Comparison of ENCODE assay signal across 24 cellular contexts in the genomic region with DNA sequence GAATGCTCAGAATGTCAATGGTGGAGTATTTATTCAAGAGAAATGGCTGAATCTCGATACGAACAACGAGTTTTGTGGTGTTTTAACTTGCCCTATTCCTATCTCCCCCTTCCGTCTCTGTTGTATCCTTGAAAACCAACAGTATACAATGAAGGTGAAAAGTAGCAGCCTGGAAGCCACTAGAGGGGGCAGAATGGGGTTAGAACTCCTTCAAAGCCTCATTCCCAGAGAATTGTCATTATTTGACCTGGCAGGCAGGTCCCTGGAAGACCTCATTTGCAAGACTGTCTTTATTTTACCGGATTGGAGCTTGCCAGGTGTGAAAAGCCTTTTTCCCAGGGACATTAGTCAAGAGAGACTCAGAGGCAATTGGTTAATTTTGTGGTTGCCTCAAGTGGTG.
DNase-seq lines count a peak whose midpoint lies in the region; ATAC-seq and TF ChIP-seq lines count a peak whose summit lies in the region.
"Had no signal": no experiment of that assay in that cellular context is flagged by ENCODE, and none has a peak within 500 bp of the region (broad histone marks: within the 10 kb centered on the region; RNA-seq: fewer than 3 reads in every experiment).

No MANE protein-coding gene starts in this region.

- H3K4me1 Mint-ChIP-seq in HFFc6 (ENCODE audit: low read depth) = peaks cover 6% of the 10 kb centered on the region; the same call in 1 of the 2 replicates
- H3K4me1 Mint-ChIP-seq: stimulated activated effector memory CD8-positive, alpha-beta T cell treated with anti-CD3 and anti-CD28 coated beads, Interleukin-12 subunit alpha, Interleukin-12 subunit beta, amount 100 ng/mL, for 72 hours had no signal

- WGBS in SK-N-SH (ENCODE audit: low lambda C conversion rate) = 78% methylated on average over 5 of the region's 5 CpGs
- WGBS in mesendoderm (ENCODE audit: extremely low coverage, insufficient coverage, low lambda C conversion rate) = no CpG with 5 or more reads among the region's 5 CpGs
- 63 to 73% methylated on average over 5 of the region's 5 CpGs for WGBS in testis, 2 donors

- no peak overlapping the region for H3K56ac ChIP-seq in mesendoderm (ENCODE audit: low read length)

- TF ChIP-seq POLR2A in Peyer's patch (IDR thresholded peaks at IDR 0.05) = no peak
- no peak for TF ChIP-seq POLR2A in testis (IDR thresholded peaks at IDR 0.05)

- H2BK5ac ChIP-seq in mesendoderm (ENCODE audit: low read length) = no peak overlapping the region

- H2AK5ac ChIP-seq in mesendoderm (ENCODE audit: low read length) = no peak overlapping the region

- TF ChIP-seq RAD21 in SK-N-SH (IDR thresholded peaks at IDR 0.05; ENCODE audit: low read length) = no peak

- H3K9me2 ChIP-seq in SK-N-SH = no peaks in the 10 kb centered on the region

- H3K4me3 ChIP-seq in SK-N-SH (ENCODE audit: low read depth in 2 of 2, low read length in 1 of 2) (no peak overlapping the region), choroid plexus epithelial cell (ENCODE audit: low read depth, low read length) (no peak overlapping the region), mesendoderm (ENCODE audit: low read length) (no peak overlapping the region), Peyer's patch (no peak overlapping the region), testis (no peak overlapping the region)
- H3K4me3 ChIP-seq: upper lobe of right lung had no signal

- TF ChIP-seq EP300 in SK-N-SH (IDR thresholded peaks at IDR 0.05; ENCODE audit: borderline replicate concordance in 1 of 2, low read depth in 1 of 2, low read length in 1 of 2) = no peak

- TF ChIP-seq CTCF in SK-N-SH (IDR thresholded peaks at IDR 0.05) = 0 out of 2 replicates have a peak, but pooled peaks have one; percentile 11
- peak; percentile 25; the same call in 1 of the 2 replicates for TF ChIP-seq CTCF in HFFc6 (IDR thresholded peaks at IDR 0.05)
- peak; percentile 31 for TF ChIP-seq CTCF in choroid plexus epithelial cell (conservative IDR thresholded peaks at IDR 0.05; ENCODE audit: low read depth, low read length)
- TF ChIP-seq CTCF in Peyer's patch (IDR thresholded peaks at IDR 0.05) = no peak
- no peak for TF ChIP-seq CTCF in testis (IDR thresholded peaks at IDR 0.05)

- POLR2A ChIA-PET in SK-N-SH (lab: Yijun Ruan, JAX) = no interaction called here

- H3K79me1 ChIP-seq in mesendoderm (ENCODE audit: low read length) = no peaks in the 10 kb centered on the region

- H3K9me3 ChIP-seq in SK-N-SH (no peaks in the 10 kb centered on the region), Peyer's patch (peaks cover 0 to 4% (median 0%) of the 10 kb centered on the region in 4 donors), testis (no peaks in the 10 kb centered on the region)

- no peaks in the 10 kb centered on the region for H4K20me1 ChIP-seq in SK-N-SH (ENCODE audit: insufficient read depth)

- no peak overlapping the region for H2AFZ ChIP-seq in SK-N-SH (ENCODE audit: low read depth)

- H3K4me2 ChIP-seq in SK-N-SH (no peak overlapping the region), mesendoderm (ENCODE audit: low read length) (no peak overlapping the region)

- ATAC-seq in SK-N-SH treated with all-trans-retinoic acid at 6 μM for 48 hours = no peak
- ATAC-seq: stimulated activated effector memory CD8-positive, alpha-beta T cell treated with anti-CD3 and anti-CD28 coated beads, Interleukin-12 subunit alpha, Interleukin-12 subunit beta, amount 100 ng/mL, for 72 hours; upper lobe of right lung had no signal

- no peak overlapping the region for H3K27ac Mint-ChIP-seq in HFFc6
- H3K27ac Mint-ChIP-seq: activated CD4-positive, alpha-beta T cell treated with anti-CD3 and anti-CD28 coated beads, Interleukin-2, amount 10 ng/mL, durations not matched to agents 7 days and 5 days; activated naive CD4-positive, alpha-beta T cell treated with anti-CD3 and anti-CD28 coated beads, Interleukin-2, amount 10 ng/mL, durations not matched to agents 7 days and 5 days; B cell; stimulated activated effector memory CD8-positive, alpha-beta T cell treated with anti-CD3 and anti-CD28 coated beads, Interleukin-12 subunit alpha, Interleukin-12 subunit beta, amount 100 ng/mL, for 72 hours had no signal

- H3K18ac ChIP-seq in mesendoderm (ENCODE audit: low read length) = no peak overlapping the region

- intact Hi-C loops in testis (cut with DNase I; ENCODE audit: low total_unique reads) = no loop called here

- no peak overlapping the region for H3K23ac ChIP-seq in mesendoderm (ENCODE audit: low read length)

- H3K36me3 Mint-ChIP-seq in HFFc6 (ENCODE audit: low read depth) = peaks cover 5% of the 10 kb centered on the region

- no peak overlapping the region for H3K4ac ChIP-seq in mesendoderm (ENCODE audit: low read depth, low read length)

- H3K27me3 Mint-ChIP-seq in HFFc6 (ENCODE audit: insufficient read depth) = no peaks in the 10 kb centered on the region
- H3K27me3 Mint-ChIP-seq: B cell had no signal

- no peak overlapping the region for H4K5ac ChIP-seq in mesendoderm (ENCODE audit: low read length)

- no peaks in the 10 kb centered on the region; the same call in 1 of the 2 replicates for H3K9me3 Mint-ChIP-seq in HFFc6

- H3K9ac ChIP-seq in SK-N-SH (no peak overlapping the region), mesendoderm (ENCODE audit: low read length) (no peak overlapping the region)

- H3K27me3 ChIP-seq in SK-N-SH (ENCODE audit: insufficient read depth) (no peaks in the 10 kb centered on the region), mesendoderm (ENCODE audit: insufficient read depth, low read length, poor library complexity) (no peaks in the 10 kb centered on the region), Peyer's patch (no peaks in the 10 kb centered on the region), testis (no peaks in the 10 kb centered on the region)
- H3K27me3 ChIP-seq: upper lobe of right lung had no signal

- H4K8ac ChIP-seq in mesendoderm (ENCODE audit: low read depth, low read length) = no peak overlapping the region

- H3F3A ChIP-seq in SK-N-SH (replicated peaks; ENCODE audit: insufficient read depth) = no peaks in the 10 kb centered on the region

- no peak overlapping the region for H3K27ac ChIP-seq in SK-N-SH (ENCODE audit: low read depth in 2 of 2, low read length in 1 of 2)
- no peak overlapping the region for H3K27ac ChIP-seq in mesendoderm (ENCODE audit: low read depth, low read length)
- no peak overlapping the region for H3K27ac ChIP-seq in Peyer's patch
- H3K27ac ChIP-seq in testis = no peak overlapping the region
- H3K27ac ChIP-seq: RWPE1, upper lobe of right lung had no signal

- H3K4me3 Mint-ChIP-seq in HFFc6 = no peak overlapping the region
- H3K4me3 Mint-ChIP-seq: activated CD4-positive, alpha-beta T cell treated with anti-CD3 and anti-CD28 coated beads, Interleukin-2, amount 10 ng/mL, durations not matched to agents 7 days and 5 days; activated naive CD4-positive, alpha-beta T cell treated with anti-CD3 and anti-CD28 coated beads, Interleukin-2, amount 10 ng/mL, durations not matched to agents 7 days and 5 days; B cell; stimulated activated effector memory CD8-positive, alpha-beta T cell treated with anti-CD3 and anti-CD28 coated beads, Interleukin-12 subunit alpha, Interleukin-12 subunit beta, amount 100 ng/mL, for 72 hours had no signal

- H3K79me2 ChIP-seq in SK-N-SH (ENCODE audit: insufficient read depth) (no peaks in the 10 kb centered on the region), mesendoderm (ENCODE audit: control insufficient read depth, insufficient read depth, low read length) (no peaks in the 10 kb centered on the region)

- H3K4me1 ChIP-seq in SK-N-SH (ENCODE audit: control insufficient read depth in 1 of 2, insufficient read depth in 2 of 2, low read depth in 1 of 2, low read length in 1 of 2) = no peaks in the 10 kb centered on the region
- H3K4me1 ChIP-seq in mesendoderm (ENCODE audit: control insufficient read depth, low read depth, low read length) = no peaks in the 10 kb centered on the region
- peaks cover 0 to 10% (median 0%) of the 10 kb centered on the region in 4 donors for H3K4me1 ChIP-seq in Peyer's patch
- H3K4me1 ChIP-seq in testis = no peaks in the 10 kb centered on the region

- no peaks in the 10 kb centered on the region for H3K36me3 ChIP-seq in SK-N-SH (replicated peaks in 1 of 2; ENCODE audit: control insufficient read depth in 1 of 2, insufficient read depth in 2 of 2, low read length in 1 of 2)
- H3K36me3 ChIP-seq in mesendoderm (ENCODE audit: control insufficient read depth, insufficient read depth, low read length) = no peaks in the 10 kb centered on the region
- H3K36me3 ChIP-seq in Peyer's patch = no peaks in the 10 kb centered on the region
- no peaks in the 10 kb centered on the region for H3K36me3 ChIP-seq in testis (ENCODE audit: low read depth, missing control alignments)
- H3K36me3 ChIP-seq: upper lobe of right lung had no signal

- no peak overlapping the region for H2BK15ac ChIP-seq in mesendoderm (replicated peaks; ENCODE audit: low read depth)

- H2BK120ac ChIP-seq in mesendoderm (ENCODE audit: low read depth, low read length) = no peak overlapping the region

- DNase-seq in SK-N-SH (no peak), HFFc6 (no peak), choroid plexus epithelial cell (ENCODE audit: low read depth) (no peak), mesendoderm (peak; percentile 73), Peyer's patch (no peak), testis (no peak)
- no peak for DNase-seq in stimulated activated CD4-positive, alpha-beta T cell treated with anti-CD3 and anti-CD28 coated beads, Interleukin-4, amount 100 ng/mL, for 24 hours
- DNase-seq: activated CD4-positive, alpha-beta T cell treated with anti-CD3 and anti-CD28 coated beads, Interleukin-2, amount 10 ng/mL, durations not matched to agents 7 days and 5 days; activated naive CD4-positive, alpha-beta T cell treated with anti-CD3 and anti-CD28 coated beads, Interleukin-2, amount 10 ng/mL, durations not matched to agents 7 days and 5 days; amniotic stem cell; cortex of kidney; DMS79; glutamatergic neuron; mammary epithelial cell; NCI-H1092; NCI-H2029 treated with DMSO at 0.1 percent for 48 hours; NCI-H446 treated with DMSO at 0.1 percent for 48 hours; NK-92 treated with Interleukin-12 subunit alpha and Interleukin-12 subunit beta, amount 100 ng/mL, for 24 hours; substantia nigra; upper lobe of right lung had no signal

- CTCF ChIA-PET in SK-N-SH (lab: Yijun Ruan, JAX) = interaction anchor here (1.3 kb wide), 1 partner anchor 10 kb away, joined by 3 read pairs; no protein-coding TSS in a partner anchor

TF ChIP-seq in SK-N-SH, 30 proteins besides CTCF, POLR2A, EP300 and RAD21 (continues in another document):
- TF ChIP-seq FOXM1 (IDR thresholded peaks at IDR 0.05; ENCODE audit: low read depth) = no peak
- TF ChIP-seq TAF1 (IDR thresholded peaks at IDR 0.05; ENCODE audit: borderline replicate concordance, low read depth, low read length) = no peak
- no peak for TF ChIP-seq GABPA (IDR thresholded peaks at IDR 0.05; ENCODE audit: low read depth)
- no peak for TF ChIP-seq SIN3A (IDR thresholded peaks at IDR 0.05; ENCODE audit: borderline replicate concordance, low read depth, low read length)

TF ChIP-seq in SK-N-SH treated with all-trans-retinoic acid at 6 μM for 48 hours, 23 proteins besides CTCF, POLR2A, EP300 and RAD21 (continues in another document):
- no peak for TF ChIP-seq OSR1 (CRISPR knock-in tag; IDR thresholded peaks at IDR 0.05)
- TF ChIP-seq ZC3H10 (CRISPR knock-in tag; IDR thresholded peaks at IDR 0.05) = no peak
- no peak for TF ChIP-seq ISL1 (CRISPR knock-in tag; IDR thresholded peaks at IDR 0.05)
- TF ChIP-seq ESRRG (CRISPR knock-in tag; IDR thresholded peaks at IDR 0.05) = no peak
- no peak for TF ChIP-seq ZNF8 (CRISPR knock-in tag; IDR thresholded peaks at IDR 0.05)

Comparison
In these comparisons a context has a peak if more than half of its experiments do, and no peak if none do; other contexts are left out.
1. CTCF ChIP-seq: peak in SK-N-SH (single experiment), HFFc6 (single experiment) and choroid plexus epithelial cell (single experiment); none in Peyer's patch (0 of 6) and testis (0 of 3).